Comparison of ENCODE assay signal across 9 cellular contexts in genomic region chr22:17969732-17970131, GRCh38. TPM values are rescaled to one million over a fixed set of nuclear protein-coding genes. Genes with fewer than 3 reads are reported as not detected.
DNase-seq lines count a peak whose midpoint lies in the region; TF ChIP-seq lines count a peak whose summit lies in the region.
"Had no signal": no experiment of that assay in that cellular context is flagged by ENCODE, and none has a peak within 500 bp of the region (broad histone marks: within the 10 kb centered on the region; RNA-seq: fewer than 3 reads in every experiment).

No MANE protein-coding gene starts in this region.

- no peak overlapping the region for H3K4me3 ChIP-seq in AG04450 (ENCODE audit: low read depth, low read length)
- H3K4me3 ChIP-seq in dorsolateral prefrontal cortex: no peak overlapping the region
- H3K4me3 ChIP-seq: skin epidermis had no signal

- intact Hi-C loops in dorsolateral prefrontal cortex (cut with DNase I): no loop called here

- TF ChIP-seq CTCF in AG04450 (IDR thresholded peaks at IDR 0.05; ENCODE audit: low read depth, low read length): no peak
- no peak for TF ChIP-seq CTCF in dorsolateral prefrontal cortex (IDR thresholded peaks at IDR 0.05 in 54 of 56, conservative IDR thresholded peaks at IDR 0.05 in 2 of 56; ENCODE audit: low read depth in 1 of 56, partially characterized antibody in 56 of 56)
- no peak for TF ChIP-seq CTCF in mesothelial cell of epicardium (IDR thresholded peaks at IDR 0.05; ENCODE audit: unreplicated experiment)

- H3K27ac ChIP-seq in AG04450 (ENCODE audit: low read depth, low read length) (peak overlapping the region; percentile 95), dorsolateral prefrontal cortex (peak overlapping the region in 43 of 59 donors; percentile 3 to 70 (median 49))
- H3K27ac ChIP-seq: skin epidermis had no signal

- DNase-seq in AG04450 (ENCODE audit: low read depth, low spot score) (peak; percentile 94), M059J (ENCODE audit: low read depth) (peak; percentile 86), dorsolateral prefrontal cortex (no peak), mesothelial cell of epicardium (ENCODE audit: low spot score in 2 of 2, unreplicated experiment in 2 of 2) (no peak), DMS79 treated with DMSO at 0.1 percent for 48 hours (lab: John Stamatoyannopoulos, UW) (no peak), NCI-H1417 (lab: John Stamatoyannopoulos, UW) (no peak)
- DNase-seq in activated CD4-positive, alpha-beta T cell treated with anti-CD3 and anti-CD28 coated beads, Interleukin-2, amount 50 U/mL, for 48 hours: no peak
- no peak for DNase-seq in activated CD4-positive, CD25-positive, alpha-beta regulatory T cell treated with anti-CD3 and anti-CD28 coated beads, Interleukin-2, amount 50 U/mL, for 72 hours

- H3K4me3 Mint-ChIP-seq in mesothelial cell of epicardium: no peak overlapping the region

- no peaks in the 10 kb centered on the region for H3K36me3 Mint-ChIP-seq in mesothelial cell of epicardium

- no peaks in the 10 kb centered on the region for H3K27me3 Mint-ChIP-seq in mesothelial cell of epicardium (ENCODE audit: low read depth)

- POLR2A ChIA-PET in AG04450 (lab: Yijun Ruan, JAX): interaction anchor here (0.5 to 1.1 kb wide), 4 partner anchors 59 to 1510 kb away, joined by 3 to 6 read pairs (median 4); partner anchors contain the start of genes CDC45 and PEX26

- no peaks in the 10 kb centered on the region for H3K9me3 ChIP-seq in AG04450 (ENCODE audit: control insufficient read depth, insufficient read depth, low read length)

- H3K4me1 Mint-ChIP-seq in mesothelial cell of epicardium: peaks cover 51% of the 10 kb centered on the region

- H3K9me3 Mint-ChIP-seq in mesothelial cell of epicardium: no peaks in the 10 kb centered on the region

- H3K27me3 ChIP-seq in AG04450 (ENCODE audit: control insufficient read depth, insufficient read depth, low read length): no peaks in the 10 kb centered on the region
- H3K27me3 ChIP-seq in dorsolateral prefrontal cortex: no peaks in the 10 kb centered on the region

- CTCF ChIA-PET in AG04450 (lab: Charles Lee): no interaction called here

- H3K27ac Mint-ChIP-seq in mesothelial cell of epicardium: peak overlapping the region; percentile 92

RNA-seq across cellular contexts. Expression of gene MICAL3, which starts 54.6 kb away (rescaled TPM):
- polyA plus RNA-seq in AG04450 (2011; rRNA removed): 17.8 and 18.5 TPM in 2 replicates
- polyA minus RNA-seq in AG04450 (2011; rRNA and poly(A)+ RNA removed): 29.1 and 40.9 TPM in 2 replicates
- 20.8 and 33.6 TPM in 2 replicates for total RNA-seq in M059J (2014; rRNA removed; shearing (Covaris generic))
- total RNA-seq in dorsolateral prefrontal cortex (100 to 1,000 TPM; 126 to 274 (median 183) TPM), mesothelial cell of epicardium (94.2 to 103 TPM (median 95.0 TPM) in 3 replicates)

Comparison
In these comparisons a context has a peak if more than half of its experiments do, and no peak if none do; other contexts are left out.
1. DNase-seq: peak in AG04450 (single experiment) and M059J (single experiment); none in dorsolateral prefrontal cortex (0 of 10), mesothelial cell of epicardium (0 of 2), activated CD4-positive, alpha-beta T cell treated with anti-CD3 and anti-CD28 coated beads, Interleukin-2, amount 50 U/mL, for 48 hours (0 of 2), DMS79 treated with DMSO at 0.1 percent for 48 hours (single experiment), activated CD4-positive, CD25-positive, alpha-beta regulatory T cell treated with anti-CD3 and anti-CD28 coated beads, Interleukin-2, amount 50 U/mL, for 72 hours (single experiment) and NCI-H1417 (0 of 3).